In genomic region chr4:168535689-168536088, GRCh38 we compare ENCODE assay signal across 20 cellular contexts. TPM values are rescaled to one million over a fixed set of nuclear protein-coding genes. Genes with fewer than 3 reads are reported as not detected.
DNase-seq lines count a peak whose midpoint lies in the region; ATAC-seq and TF ChIP-seq lines count a peak whose summit lies in the region.
"Had no signal": no experiment of that assay in that cellular context is flagged by ENCODE, and none has a peak within 500 bp of the region (broad histone marks: within the 10 kb centered on the region; RNA-seq: fewer than 3 reads in every experiment).

No MANE protein-coding gene starts in this region.

- H3K36me3 ChIP-seq in ACC112 (ENCODE audit: insufficient read depth, low read length): no peaks in the 10 kb centered on the region
- no peaks in the 10 kb centered on the region for H3K36me3 ChIP-seq in endocrine pancreas (ENCODE audit: control insufficient read depth, insufficient read depth, low read length)
- H3K36me3 ChIP-seq: Peyer's patch had no signal

- peaks cover 28% of the 10 kb centered on the region for H3K4me1 ChIP-seq in ACC112 (ENCODE audit: control insufficient read depth, insufficient read depth, low read length, unreplicated experiment)
- H3K4me1 ChIP-seq in endocrine pancreas (ENCODE audit: control insufficient read depth, insufficient read depth, low read length): no peaks in the 10 kb centered on the region
- H3K4me1 ChIP-seq: Peyer's patch had no signal

- no peak for TF ChIP-seq POLR2A in erythroblast (IDR thresholded peaks at IDR 0.05; ENCODE audit: low read length)

- H3K4me1 Mint-ChIP-seq in HFFc6 (ENCODE audit: low read depth) (peaks cover 38% of the 10 kb centered on the region), osteocyte (ENCODE audit: unreplicated experiment) (peaks cover 19% of the 10 kb centered on the region)
- H3K4me1 Mint-ChIP-seq: CD4-positive, CD25-positive, alpha-beta regulatory T cell had no signal

- H3K9me3 ChIP-seq in endocrine pancreas (ENCODE audit: control insufficient read depth, low read length): no peaks in the 10 kb centered on the region
- H3K9me3 ChIP-seq: Peyer's patch had no signal

- intact Hi-C loops in left colon (cut with DNase I, micrococcal nuclease): no loop called here

- no peaks in the 10 kb centered on the region; the same call in 1 of the 2 replicates for H3K27me3 Mint-ChIP-seq in HFFc6 (ENCODE audit: insufficient read depth)
- H3K27me3 Mint-ChIP-seq in osteocyte (ENCODE audit: unreplicated experiment): no peaks in the 10 kb centered on the region
- H3K27me3 Mint-ChIP-seq: CD4-positive, CD25-positive, alpha-beta regulatory T cell had no signal

- H3K9ac ChIP-seq in endocrine pancreas (ENCODE audit: control insufficient read depth, insufficient read depth, low read length): no peak overlapping the region
- H3K9ac ChIP-seq: KMS-11 had no signal

- H2AFZ ChIP-seq in ACC112 (ENCODE audit: low read length, unreplicated experiment): peak overlapping the region; percentile 86

- H3K4me3 Mint-ChIP-seq in HFFc6 (peak overlapping the region; percentile 29; the same call in 1 of the 2 replicates), osteocyte (ENCODE audit: unreplicated experiment) (no peak overlapping the region)
- H3K4me3 Mint-ChIP-seq: CD4-positive, CD25-positive, alpha-beta regulatory T cell had no signal

- DNase-seq in HFFc6: no peak
- no peak for DNase-seq in osteocyte (ENCODE audit: extremely low spot score, unreplicated experiment)
- no peak for DNase-seq in erythroblast (lab: John Stamatoyannopoulos, UW)
- no peak for DNase-seq in activated CD4-positive, CD25-positive, alpha-beta regulatory T cell (lab: John Stamatoyannopoulos, UW)
- DNase-seq in T1000 (lab: John Stamatoyannopoulos, UW): no peak
- no peak for DNase-seq in left colon
- DNase-seq: CD4-positive, CD25-positive, alpha-beta regulatory T cell; EL; GF-D8; NCI-H1092 treated with DMSO at 0.1 percent for 48 hours; NCI-H146; NCI-H2029 treated with DMSO at 0.1 percent for 48 hours; NCI-H345; NCI-H524; NCI-H774; Peyer's patch had no signal

- no peaks in the 10 kb centered on the region for H3K9me3 Mint-ChIP-seq in HFFc6
- no peaks in the 10 kb centered on the region for H3K9me3 Mint-ChIP-seq in osteocyte (ENCODE audit: unreplicated experiment)
- H3K9me3 Mint-ChIP-seq: CD4-positive, CD25-positive, alpha-beta regulatory T cell had no signal

- H3K36me3 Mint-ChIP-seq in HFFc6 (ENCODE audit: low read depth): no peaks in the 10 kb centered on the region
- no peaks in the 10 kb centered on the region for H3K36me3 Mint-ChIP-seq in osteocyte (ENCODE audit: unreplicated experiment)
- H3K36me3 Mint-ChIP-seq: CD4-positive, CD25-positive, alpha-beta regulatory T cell had no signal

- H3K27ac Mint-ChIP-seq in HFFc6 (no peak overlapping the region), osteocyte (ENCODE audit: unreplicated experiment) (peak overlapping the region; percentile 17)
- H3K27ac Mint-ChIP-seq: CD4-positive, CD25-positive, alpha-beta regulatory T cell had no signal

- TF ChIP-seq CTCF in HFFc6 (IDR thresholded peaks at IDR 0.05) (no peak), osteocyte (IDR thresholded peaks at IDR 0.05) (no peak)

- H3K4me3 ChIP-seq in ACC112 (ENCODE audit: low read depth, low read length) (no peak overlapping the region), endocrine pancreas (ENCODE audit: control insufficient read depth, insufficient read depth, low read length) (peak overlapping the region; percentile 8)
- H3K4me3 ChIP-seq: Peyer's patch had no signal

- H3K27ac ChIP-seq in ACC112 (ENCODE audit: low read depth, low read length): no peak overlapping the region
- H3K27ac ChIP-seq: HL-60, KMS-11, Peyer's patch had no signal

- H3K27me3 ChIP-seq in ACC112 (ENCODE audit: insufficient read depth, low read length): no peaks in the 10 kb centered on the region
- H3K27me3 ChIP-seq in endocrine pancreas (ENCODE audit: control insufficient read depth, insufficient read depth, low read length): no peaks in the 10 kb centered on the region
- H3K27me3 ChIP-seq: Peyer's patch had no signal

- H3K79me2 ChIP-seq in ACC112 (ENCODE audit: control insufficient read depth, insufficient read depth, low read length, unreplicated experiment): no peaks in the 10 kb centered on the region

- no peak for ATAC-seq in left colon

RNA-seq across cellular contexts. Expression of gene PALLD, which starts 38.8 kb away (rescaled TPM):
- total RNA-seq in HFFc6 (2021; fragmentation: NEBNext Ultra II Directional; extraction: Animal tissue kit (Norgen Biotek cat#: 25700)): 100 to 1,000 TPM in 4 of 6 experiments, 10 to 100 TPM in 2; 72.6 to 163 (median 149) TPM
- 396 and 397 TPM in 2 replicates for total RNA-seq in osteocyte
- 100 to 1,000 TPM in 1 of 2 donors, 10 to 100 TPM in 1; 92.7 to 138 TPM for total RNA-seq in left colon

RNA-seq across cellular contexts. Expression of gene DDX60L, which starts 55.4 kb away (rescaled TPM):
- total RNA-seq in HFFc6 (2021; fragmentation: NEBNext Ultra II Directional; extraction: Animal tissue kit (Norgen Biotek cat#: 25700)): 10 to 100 TPM; 19.4 to 27.2 (median 23.7) TPM
- total RNA-seq in osteocyte (7.1 and 7.6 TPM in 2 replicates), left colon (10 to 100 TPM; 36.4 to 41.5 TPM)
